In the genomic region with DNA sequence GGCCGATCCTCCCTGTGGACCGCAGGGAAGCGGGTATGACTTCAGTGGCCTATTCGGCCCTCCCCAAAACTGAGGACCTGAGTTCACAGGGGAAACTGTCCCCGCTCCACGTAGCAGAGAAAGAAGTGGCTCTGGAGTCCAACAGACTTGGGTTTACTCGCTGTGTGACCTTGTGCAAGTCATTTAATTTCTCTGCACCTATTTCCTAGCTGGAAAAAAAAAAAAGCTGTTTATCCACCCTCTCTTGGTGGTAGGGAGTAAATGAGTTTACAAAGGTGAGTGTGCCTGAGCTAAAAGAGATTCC, we compare ENCODE assay signal across 12 cellular contexts. TPM values are rescaled to one million over a fixed set of nuclear protein-coding genes. Genes with fewer than 3 reads are reported as not detected.
DNase-seq lines count a peak whose midpoint lies in the region; ATAC-seq and TF ChIP-seq lines count a peak whose summit lies in the region.
"Had no signal": no experiment of that assay in that cellular context is flagged by ENCODE, and none has a peak within 500 bp of the region (broad histone marks: within the 10 kb centered on the region; RNA-seq: fewer than 3 reads in every experiment).

No MANE protein-coding gene starts in this region.

- no peaks in the 10 kb centered on the region for H3K9me3 Mint-ChIP-seq in nephron progenitor cell
- no peaks in the 10 kb centered on the region for H3K9me3 Mint-ChIP-seq in stimulated activated effector memory CD8-positive, alpha-beta T cell treated with anti-CD3 and anti-CD28 coated beads, Interleukin-12 subunit alpha, Interleukin-12 subunit beta, amount 100 ng/mL, for 72 hours

- ATAC-seq in left cardiac atrium = no peak
- ATAC-seq in GM21723 (IDR thresholded peaks at IDR 0.05; ENCODE audit: unreplicated experiment) = no peak
- ATAC-seq in GM21717 (IDR thresholded peaks at IDR 0.05; ENCODE audit: unreplicated experiment) = no peak
- ATAC-seq in stimulated activated effector memory CD8-positive, alpha-beta T cell treated with anti-CD3 and anti-CD28 coated beads, Interleukin-12 subunit alpha, Interleukin-12 subunit beta, amount 100 ng/mL, for 72 hours = no peak
- no peak for ATAC-seq in HG03139 (IDR thresholded peaks at IDR 0.05; ENCODE audit: unreplicated experiment)

- H3K4me3 Mint-ChIP-seq in nephron progenitor cell = peak overlapping the region; percentile 89
- H3K4me3 Mint-ChIP-seq in stimulated activated effector memory CD8-positive, alpha-beta T cell treated with anti-CD3 and anti-CD28 coated beads, Interleukin-12 subunit alpha, Interleukin-12 subunit beta, amount 100 ng/mL, for 72 hours = no peak overlapping the region

- no peak for TF ChIP-seq POLR2A in esophagus squamous epithelium (IDR thresholded peaks at IDR 0.05)

- H3K9me3 ChIP-seq in left ventricle myocardium inferior (replicated peaks) (no peaks in the 10 kb centered on the region), esophagus squamous epithelium (no peaks in the 10 kb centered on the region)
- H3K9me3 ChIP-seq: pancreas had no signal

- DNase-seq in left ventricle myocardium inferior (no peak), left cardiac atrium (no peak), esophagus squamous epithelium (lab: John Stamatoyannopoulos, UW) (no peak), nephron progenitor cell (no peak)
- no peak for DNase-seq in stimulated activated effector memory CD8-positive, alpha-beta T cell treated with anti-CD3 and anti-CD28 coated beads, Interleukin-12 subunit alpha, Interleukin-12 subunit beta, amount 100 ng/mL, for 72 hours (ENCODE audit: low spot score in 2 of 2)
- DNase-seq: activated T-cell treated with anti-CD3 and anti-CD28 coated beads for 4 hours, SHP77 had no signal

- H3K36me3 Mint-ChIP-seq in nephron progenitor cell (ENCODE audit: low read depth) = no peaks in the 10 kb centered on the region
- no peaks in the 10 kb centered on the region for H3K36me3 Mint-ChIP-seq in stimulated activated effector memory CD8-positive, alpha-beta T cell treated with anti-CD3 and anti-CD28 coated beads, Interleukin-12 subunit alpha, Interleukin-12 subunit beta, amount 100 ng/mL, for 72 hours

- peaks cover 66% of the 10 kb centered on the region for H3K4me1 Mint-ChIP-seq in nephron progenitor cell
- peaks cover 17% of the 10 kb centered on the region for H3K4me1 Mint-ChIP-seq in stimulated activated effector memory CD8-positive, alpha-beta T cell treated with anti-CD3 and anti-CD28 coated beads, Interleukin-12 subunit alpha, Interleukin-12 subunit beta, amount 100 ng/mL, for 72 hours

- peaks cover 100% of the 10 kb centered on the region for H3K27me3 ChIP-seq in left ventricle myocardium inferior (ENCODE audit: low read depth)
- H3K27me3 ChIP-seq in esophagus squamous epithelium = peaks cover 7 to 75% (median 18%) of the 10 kb centered on the region in 4 donors

- H3K27ac ChIP-seq in left ventricle myocardium inferior (replicated peaks) (no peak overlapping the region), esophagus squamous epithelium (peak overlapping the region in 3 of 4 donors; percentile 55 to 83 (median 81))
- H3K27ac ChIP-seq: pancreas had no signal

- peaks cover 55% of the 10 kb centered on the region for H3K27me3 Mint-ChIP-seq in nephron progenitor cell (ENCODE audit: low read depth, poor library complexity)

- no peak overlapping the region for H3K27ac Mint-ChIP-seq in nephron progenitor cell
- H3K27ac Mint-ChIP-seq in stimulated activated effector memory CD8-positive, alpha-beta T cell treated with anti-CD3 and anti-CD28 coated beads, Interleukin-12 subunit alpha, Interleukin-12 subunit beta, amount 100 ng/mL, for 72 hours = no peak overlapping the region

- intact Hi-C loops in left ventricle myocardium inferior (cut with micrococcal nuclease) = no loop called here
- intact Hi-C loops in left cardiac atrium (cut with DNase I) = loop anchor here in 1 of 2 donors (10.0 kb wide), 1 partner anchor 180 kb away; no protein-coding TSS in a partner anchor
- intact Hi-C loops in esophagus squamous epithelium (cut with DNase I) = loop anchor here (5.0 kb wide), 1 partner anchor 183 kb away; no protein-coding TSS in a partner anchor

- TF ChIP-seq CTCF in left ventricle myocardium inferior (IDR thresholded peaks at IDR 0.05; ENCODE audit: borderline replicate concordance) (no peak), esophagus squamous epithelium (IDR thresholded peaks at IDR 0.05) (no peak), nephron progenitor cell (IDR thresholded peaks at IDR 0.05) (no peak)

- peak overlapping the region; percentile 63 for H3K4me3 ChIP-seq in left ventricle myocardium inferior
- H3K4me3 ChIP-seq in esophagus squamous epithelium = peak overlapping the region; percentile 17 to 67 (median 39)

- H3K4me1 ChIP-seq in left ventricle myocardium inferior (peaks cover 28% of the 10 kb centered on the region), esophagus squamous epithelium (peaks cover 18 to 31% (median 24%) of the 10 kb centered on the region in 3 donors)

- H3K36me3 ChIP-seq in left ventricle myocardium inferior (no peaks in the 10 kb centered on the region), esophagus squamous epithelium (no peaks in the 10 kb centered on the region)
- H3K36me3 ChIP-seq: pancreas had no signal

- WGBS in esophagus squamous epithelium, 2 donors = 33 to 38% methylated on average over 3 to 7 of the region's 7 CpGs

RNA-seq across cellular contexts. Expression of gene SPON1, which starts 2.2 kb away (rescaled TPM):
- total RNA-seq in left ventricle myocardium inferior (9.4 TPM), left cardiac atrium (10 to 100 TPM; 21.1 to 23.4 TPM), esophagus squamous epithelium (10 to 100 TPM in 1 of 4 donors, 1 to 10 TPM in 3; 1.6 to 44.4 (median 6.5) TPM)
- total RNA-seq: G401 had no signal
